In genomic region chr15:98853593-98854420, GRCh38 we compare ENCODE assay signal across 8 cellular contexts.
DNase-seq lines count a peak whose midpoint lies in the region; ATAC-seq and TF ChIP-seq lines count a peak whose summit lies in the region.

No MANE protein-coding gene starts in this region.

- H3K36me3 ChIP-seq in cardiac muscle cell (no peaks in the 10 kb centered on the region), lower lobe of right lung (no peaks in the 10 kb centered on the region), upper lobe of right lung (no peaks in the 10 kb centered on the region)

- H3K27me3 ChIP-seq in cardiac muscle cell (no peaks in the 10 kb centered on the region), lower lobe of right lung (ENCODE audit: low read depth) (no peaks in the 10 kb centered on the region), upper lobe of right lung (no peaks in the 10 kb centered on the region)

- H3K4me3 ChIP-seq in cardiac muscle cell, result peak overlapping the region; percentile 65
- peak overlapping the region; percentile 73 for H3K4me3 ChIP-seq in lower lobe of right lung
- H3K4me3 ChIP-seq in upper lobe of right lung, result peak overlapping the region; percentile 65

- ATAC-seq in lower lobe of right lung (no peak), upper lobe of right lung (no peak), GM19395 (IDR thresholded peaks at IDR 0.05; ENCODE audit: unreplicated experiment) (no peak)

- intact Hi-C loops in cardiac septum (cut with DNase I) (loop anchor here (1.0 kb wide), 1 partner anchor 204 kb away; no protein-coding TSS in a partner anchor), lower lobe of right lung (cut with DNase I) (no loop called here), upper lobe of right lung (cut with DNase I) (no loop called here)

- H3K9me3 ChIP-seq in cardiac muscle cell (ENCODE audit: low read depth), result no peaks in the 10 kb centered on the region
- H3K9me3 ChIP-seq in lower lobe of right lung, result no peaks in the 10 kb centered on the region
- H3K9me3 ChIP-seq in upper lobe of right lung, result no peaks in the 10 kb centered on the region

- H3K27ac ChIP-seq in cardiac muscle cell, result no peak overlapping the region
- H3K27ac ChIP-seq in lower lobe of right lung, result peak overlapping the region; percentile 85
- peak overlapping the region; percentile 83 for H3K27ac ChIP-seq in upper lobe of right lung

- DNase-seq in cardiac muscle cell (ENCODE audit: low read depth in 1 of 2, low spot score in 1 of 2) (peak; percentile 26 to 41), cardiac septum (ENCODE audit: low spot score) (no peak), astrocyte of the hippocampus (ENCODE audit: low read depth, low spot score) (peak; percentile 10), lower lobe of right lung (peak; percentile 52), upper lobe of right lung (peak; percentile 67), amniotic stem cell (lab: John Stamatoyannopoulos, UW) (no peak), OCI-M2 (lab: John Stamatoyannopoulos, UW; ENCODE audit: unreplicated experiment) (no peak)

- TF ChIP-seq CTCF in cardiac muscle cell (IDR thresholded peaks at IDR 0.05; ENCODE audit: low read depth, low read length) (no peak), lower lobe of right lung (IDR thresholded peaks at IDR 0.05) (no peak), upper lobe of right lung (IDR thresholded peaks at IDR 0.05) (no peak)

- H3K4me1 ChIP-seq in cardiac muscle cell (ENCODE audit: low read depth) (peaks cover 19% of the 10 kb centered on the region), lower lobe of right lung (peaks cover 64% of the 10 kb centered on the region), upper lobe of right lung (peaks cover 44% of the 10 kb centered on the region)

Comparison
In these comparisons a context has a peak if more than half of its experiments do, and no peak if none do; other contexts are left out.
1. DNase-seq: peak in cardiac muscle cell (2 of 2), astrocyte of the hippocampus (single experiment), lower lobe of right lung (single experiment) and upper lobe of right lung (single experiment); none in cardiac septum (single experiment), amniotic stem cell (single experiment) and OCI-M2 (single experiment).
2. Peak in every context shown above with its lines, with median percentiles within 50 percentile points of each other: H3K4me3 ChIP-seq.